In the genomic region with DNA sequence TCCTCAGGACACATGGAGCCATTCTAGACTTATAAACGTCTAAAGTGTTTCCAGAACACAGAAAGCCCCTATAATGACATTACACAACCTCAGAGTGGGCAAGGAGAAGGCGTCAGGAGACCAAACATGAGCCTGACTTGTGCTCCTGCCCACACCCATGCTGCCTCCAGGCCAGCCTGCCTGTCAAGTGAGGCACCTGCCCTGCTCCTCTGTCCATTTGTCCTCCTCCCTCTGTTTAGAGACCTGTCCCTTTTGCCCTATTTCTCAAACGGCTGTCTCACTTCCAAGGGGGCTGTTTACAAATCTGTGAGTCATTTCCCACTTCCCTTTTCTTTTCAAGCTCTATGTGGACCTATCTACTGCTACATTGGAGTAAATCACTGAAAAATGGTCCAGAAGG, we compare ENCODE assay signal across 11 cellular contexts.
DNase-seq lines count a peak whose midpoint lies in the region; ATAC-seq and TF ChIP-seq lines count a peak whose summit lies in the region.
"Had no signal": no experiment of that assay in that cellular context is flagged by ENCODE, and none has a peak within 500 bp of the region (broad histone marks: within the 10 kb centered on the region; RNA-seq: fewer than 3 reads in every experiment).

No MANE protein-coding gene starts in this region.

- ATAC-seq in HG03575 (IDR thresholded peaks at IDR 0.05; ENCODE audit: extremely low read depth, insufficient number of reproducible peaks, low FRiP score, unreplicated experiment), result peak; percentile 51
- ATAC-seq in stimulated activated effector memory CD8-positive, alpha-beta T cell treated with anti-CD3 and anti-CD28 coated beads, Interleukin-12 subunit alpha, Interleukin-12 subunit beta, amount 100 ng/mL, for 72 hours, result peak; percentile 54
- ATAC-seq: HCT116 had no signal

- TF ChIP-seq CTCF in choroid plexus epithelial cell (conservative IDR thresholded peaks at IDR 0.05; ENCODE audit: low read depth, low read length) (no peak), coronary artery (IDR thresholded peaks at IDR 0.05) (no peak)

- peaks cover 5% of the 10 kb centered on the region for H3K36me3 Mint-ChIP-seq in stimulated activated effector memory CD8-positive, alpha-beta T cell treated with anti-CD3 and anti-CD28 coated beads, Interleukin-12 subunit alpha, Interleukin-12 subunit beta, amount 100 ng/mL, for 72 hours

- peak overlapping the region; percentile 36 for H3K27ac Mint-ChIP-seq in stimulated activated effector memory CD8-positive, alpha-beta T cell treated with anti-CD3 and anti-CD28 coated beads, Interleukin-12 subunit alpha, Interleukin-12 subunit beta, amount 100 ng/mL, for 72 hours

- no peak overlapping the region for H3K4me3 ChIP-seq in choroid plexus epithelial cell (ENCODE audit: low read depth, low read length)
- H3K4me3 ChIP-seq in coronary artery, result no peak overlapping the region
- H3K4me3 ChIP-seq: tibial nerve had no signal

- no peaks in the 10 kb centered on the region for H3K9me3 Mint-ChIP-seq in stimulated activated effector memory CD8-positive, alpha-beta T cell treated with anti-CD3 and anti-CD28 coated beads, Interleukin-12 subunit alpha, Interleukin-12 subunit beta, amount 100 ng/mL, for 72 hours

- no peak overlapping the region for H3K27ac ChIP-seq in coronary artery
- H3K27ac ChIP-seq: parathyroid adenoma, tibial nerve had no signal

- no peak overlapping the region for H3K4me3 Mint-ChIP-seq in stimulated activated effector memory CD8-positive, alpha-beta T cell treated with anti-CD3 and anti-CD28 coated beads, Interleukin-12 subunit alpha, Interleukin-12 subunit beta, amount 100 ng/mL, for 72 hours

- DNase-seq in activated effector memory CD4-positive, alpha-beta T cell treated with anti-CD3 and anti-CD28 coated beads, Interleukin-2, amount 50 U/mL, for 16 hours, result peak; percentile 34
- no peak for DNase-seq in activated effector memory CD4-positive, alpha-beta T cell treated with Interleukin-2 at 50 U/mL for 16 hours
- DNase-seq in choroid plexus epithelial cell (ENCODE audit: low read depth), result peak; percentile 57
- DNase-seq in stimulated activated effector memory CD8-positive, alpha-beta T cell treated with anti-CD3 and anti-CD28 coated beads, Interleukin-12 subunit alpha, Interleukin-12 subunit beta, amount 100 ng/mL, for 72 hours (ENCODE audit: low spot score in 2 of 2), result no peak
- no peak for DNase-seq in effector CD4-positive, alpha-beta T cell
- no peak for DNase-seq in coronary artery (ENCODE audit: low spot score)
- no peak for DNase-seq in NCI-H2107 treated with DMSO at 0.1 percent for 48 hours (lab: John Stamatoyannopoulos, UW; ENCODE audit: unreplicated experiment)

- H3K4me1 Mint-ChIP-seq in stimulated activated effector memory CD8-positive, alpha-beta T cell treated with anti-CD3 and anti-CD28 coated beads, Interleukin-12 subunit alpha, Interleukin-12 subunit beta, amount 100 ng/mL, for 72 hours, result peaks cover 48% of the 10 kb centered on the region

Comparison
In these comparisons a context has a peak if more than half of its experiments do, and no peak if none do; other contexts are left out.
1. DNase-seq: peak in activated effector memory CD4-positive, alpha-beta T cell treated with anti-CD3 and anti-CD28 coated beads, Interleukin-2, amount 50 U/mL, for 16 hours (single experiment) and choroid plexus epithelial cell (single experiment); none in activated effector memory CD4-positive, alpha-beta T cell treated with Interleukin-2 at 50 U/mL for 16 hours (single experiment), stimulated activated effector memory CD8-positive, alpha-beta T cell treated with anti-CD3 and anti-CD28 coated beads, Interleukin-12 subunit alpha, Interleukin-12 subunit beta, amount 100 ng/mL, for 72 hours (0 of 2), effector CD4-positive, alpha-beta T cell (single experiment), coronary artery (single experiment) and NCI-H2107 treated with DMSO at 0.1 percent for 48 hours (single experiment).